15 cellular contexts compared by ENCODE assay signal in genomic region chr13:78382481-78382880, GRCh38.
"Had no signal": no experiment of that assay in that cellular context is flagged by ENCODE, and none has a peak within 500 bp of the region (broad histone marks: within the 10 kb centered on the region; RNA-seq: fewer than 3 reads in every experiment).

No MANE protein-coding gene starts in this region.

- H3K36me3 ChIP-seq: breast epithelium had no signal

- DNase-seq: activated CD4-positive, alpha-beta memory T cell treated with anti-CD3 and anti-CD28 coated beads for 36 hours; activated CD4-positive, alpha-beta T cell treated with anti-CD3 and anti-CD28 coated beads for 1 hour; activated gamma-delta T cell treated with Interleukin-2 at 50 U/mL for 16 hours; activated naive CD8-positive, alpha-beta T cell treated with anti-CD3 and anti-CD28 coated beads for 36 hours; activated T-cell treated with anti-CD3 and anti-CD28 coated beads, Interleukin-2, amount 50 U/mL, for 48 hours; left colon; occipital lobe; psoas muscle; stimulated activated CD4-positive, alpha-beta T cell treated with anti-CD3 and anti-CD28 coated beads, Interleukin-12 subunit alpha, Interleukin-12 subunit beta, amount 100 ng/mL, for 4 hours; stimulated activated naive CD4-positive, alpha-beta T cell; trophoblast cell had no signal

- ATAC-seq: esophagus mucosa; left colon; natural killer cell treated with Interleukin-12 subunit alpha and Interleukin-12 subunit beta and Interleukin-15 and Interleukin-18, amount 100 ng/mL, for 72 hours; psoas muscle had no signal

- H3K4me3 ChIP-seq: breast epithelium, psoas muscle had no signal

- H3K36me3 Mint-ChIP-seq: activated CD4-positive, alpha-beta memory T cell treated with anti-CD3 and anti-CD28 coated beads for 36 hours; activated naive CD8-positive, alpha-beta T cell treated with anti-CD3 and anti-CD28 coated beads for 36 hours; memory B cell; natural killer cell treated with Interleukin-12 subunit alpha and Interleukin-12 subunit beta and Interleukin-15 and Interleukin-18, amount 100 ng/mL, for 72 hours had no signal

- H3K9me3 Mint-ChIP-seq: activated CD4-positive, alpha-beta memory T cell treated with anti-CD3 and anti-CD28 coated beads for 36 hours; activated naive CD8-positive, alpha-beta T cell treated with anti-CD3 and anti-CD28 coated beads for 36 hours; memory B cell had no signal

- H3K4me1 Mint-ChIP-seq: activated naive CD8-positive, alpha-beta T cell treated with anti-CD3 and anti-CD28 coated beads for 36 hours; memory B cell had no signal

- H3K4me3 Mint-ChIP-seq: activated CD4-positive, alpha-beta memory T cell treated with anti-CD3 and anti-CD28 coated beads for 36 hours; activated naive CD8-positive, alpha-beta T cell treated with anti-CD3 and anti-CD28 coated beads for 36 hours; memory B cell; natural killer cell treated with Interleukin-12 subunit alpha and Interleukin-12 subunit beta and Interleukin-15 and Interleukin-18, amount 100 ng/mL, for 72 hours had no signal

- H3K27ac Mint-ChIP-seq: activated CD4-positive, alpha-beta memory T cell treated with anti-CD3 and anti-CD28 coated beads for 36 hours; activated naive CD8-positive, alpha-beta T cell treated with anti-CD3 and anti-CD28 coated beads for 36 hours; memory B cell; natural killer cell treated with Interleukin-12 subunit alpha and Interleukin-12 subunit beta and Interleukin-15 and Interleukin-18, amount 100 ng/mL, for 72 hours had no signal

- H3K27ac ChIP-seq: breast epithelium, psoas muscle had no signal

- H3K27me3 ChIP-seq: breast epithelium had no signal

- H3K9me3 ChIP-seq: breast epithelium, psoas muscle had no signal

- H3K27me3 Mint-ChIP-seq: memory B cell; natural killer cell treated with Interleukin-12 subunit alpha and Interleukin-12 subunit beta and Interleukin-15 and Interleukin-18, amount 100 ng/mL, for 72 hours had no signal

- H3K4me1 ChIP-seq: breast epithelium, psoas muscle had no signal
